Comparison of ENCODE assay signal across 10 cellular contexts in genomic region chr1:6275826-6276764, GRCh38. TPM values are rescaled to one million over a fixed set of nuclear protein-coding genes. Genes with fewer than 3 reads are reported as not detected.
DNase-seq lines count a peak whose midpoint lies in the region; ATAC-seq, FAIRE-seq and TF ChIP-seq lines count a peak whose summit lies in the region.
"Had no signal": no experiment of that assay in that cellular context is flagged by ENCODE, and none has a peak within 500 bp of the region (broad histone marks: within the 10 kb centered on the region; RNA-seq: fewer than 3 reads in every experiment).

No MANE protein-coding gene starts in this region.

- intact Hi-C loops in A673 (cut with micrococcal nuclease; ENCODE audit: unreplicated experiment): no loop called here
- intact Hi-C loops in natural killer cell (cut with micrococcal nuclease): no loop called here

- peak overlapping the region; percentile 54 for H3K4me3 Mint-ChIP-seq in nephron progenitor cell
- H3K4me3 Mint-ChIP-seq in natural killer cell: no peak overlapping the region

- no peak for FAIRE-seq in HTR-8/SVneo (lab: Jason Lieb, UNC)
- FAIRE-seq: A549, endothelial cell of umbilical vein had no signal

- H3K4me1 Mint-ChIP-seq in nephron progenitor cell: peaks cover 77% of the 10 kb centered on the region
- H3K4me1 Mint-ChIP-seq in natural killer cell: peaks cover 0 to 5% of the 10 kb centered on the region in 2 donors

- H3K4me1 ChIP-seq in A673 (ENCODE audit: insufficient read depth, low read length, poor library complexity, severe bottlenecking): peaks cover 41% of the 10 kb centered on the region
- H3K4me1 ChIP-seq: A549 had no signal

- CTCF ChIA-PET in A673 (lab: Charles Lee): no interaction called here

- POLR2A ChIA-PET in A673 (lab: Charles Lee; ENCODE audit: low non-redundant PET): no interaction called here

- TF ChIP-seq CTCF in A673 (conservative IDR thresholded peaks at IDR 0.05; ENCODE audit: low read depth, low read length): no peak
- TF ChIP-seq CTCF in fibroblast of mammary gland (conservative IDR thresholded peaks at IDR 0.05; ENCODE audit: control insufficient read depth, insufficient read depth, low read depth, low read length): no peak
- TF ChIP-seq CTCF in nephron progenitor cell (IDR thresholded peaks at IDR 0.05): no peak
- TF ChIP-seq CTCF in natural killer cell (IDR thresholded peaks at IDR 0.05): no peak

- no peaks in the 10 kb centered on the region for H3K36me3 ChIP-seq in A673 (ENCODE audit: insufficient read depth, low read length, poor library complexity, severe bottlenecking)

- peak overlapping the region; percentile 59 for H3K27ac ChIP-seq in A673 (ENCODE audit: low read depth, low read length, poor library complexity, severe bottlenecking)
- H3K27ac ChIP-seq: A549 had no signal

- DNase-seq in A673 (ENCODE audit: low spot score): peak; percentile 61
- DNase-seq in NCI-H510A treated with DMSO at 0.1 percent for 48 hours (lab: John Stamatoyannopoulos, UW): peak; percentile 99
- peak; percentile 82 for DNase-seq in fibroblast of mammary gland (ENCODE audit: low read depth)
- DNase-seq in nephron progenitor cell: peak; percentile 40
- no peak for DNase-seq in natural killer cell
- no peak for DNase-seq in HTR-8/SVneo (ENCODE audit: insufficient read length, low spot score)

- no peaks in the 10 kb centered on the region for H3K36me3 Mint-ChIP-seq in nephron progenitor cell (ENCODE audit: low read depth)
- H3K36me3 Mint-ChIP-seq in natural killer cell: no peaks in the 10 kb centered on the region

- H3K4me3 ChIP-seq in A673 (ENCODE audit: low read depth, low read length, poor library complexity, severe bottlenecking) (no peak overlapping the region), fibroblast of mammary gland (ENCODE audit: control insufficient read depth, low read depth, low read length) (no peak overlapping the region)
- H3K4me3 ChIP-seq: A549 had no signal

- no TSS peak for BruUV-seq in A673 (replicated peaks; lab: Mats Ljungman, UMichigan)

- peaks cover 10% of the 10 kb centered on the region for H3K27me3 Mint-ChIP-seq in nephron progenitor cell (ENCODE audit: low read depth, poor library complexity)
- no peaks in the 10 kb centered on the region for H3K27me3 Mint-ChIP-seq in natural killer cell (ENCODE audit: low read depth in 2 of 2)

- H3K27ac Mint-ChIP-seq in nephron progenitor cell: no peak overlapping the region
- no peak overlapping the region for H3K27ac Mint-ChIP-seq in natural killer cell

- no peaks in the 10 kb centered on the region for H3K9me3 Mint-ChIP-seq in nephron progenitor cell
- H3K9me3 Mint-ChIP-seq in natural killer cell: no peaks in the 10 kb centered on the region

- H3K9me3 ChIP-seq in A673 (ENCODE audit: low read depth, low read length, poor library complexity, severe bottlenecking): no peaks in the 10 kb centered on the region
- H3K9me3 ChIP-seq: A549 had no signal

- H3K27me3 ChIP-seq in A673 (replicated peaks; ENCODE audit: insufficient read depth, low read depth, low read length, poor library complexity): no peaks in the 10 kb centered on the region

- no peak for ATAC-seq in natural killer cell
- ATAC-seq in HG03439 (IDR thresholded peaks at IDR 0.05; ENCODE audit: unreplicated experiment): no peak
- ATAC-seq in HG02870 (IDR thresholded peaks at IDR 0.05; ENCODE audit: unreplicated experiment): no peak
- ATAC-seq: A549 had no signal

RNA-seq across cellular contexts. Expression of gene GPR153, which starts 15.2 kb away (rescaled TPM):
- total RNA-seq in A673 (2021) (8.4 and 11.7 TPM in 2 replicates), natural killer cell (1 to 10 TPM; 8.5 to 9.7 (median 8.7) TPM)

RNA-seq across cellular contexts. Expression of gene HES3, which starts 32.1 kb away (rescaled TPM):
- total RNA-seq in A673 (2021) (not detected in 2 replicates), natural killer cell (not detected)
- total RNA-seq: endothelial cell of umbilical vein had no signal

RNA-seq across cellular contexts. Expression of gene ICMT, which starts 40.3 kb away (rescaled TPM):
- total RNA-seq in A673 (2021) (94.5 and 104 TPM in 2 replicates), natural killer cell (10 to 100 TPM in 2 of 3 donors, 1 to 10 TPM in 1; 8.6 to 16.9 (median 15.6) TPM)

Comparison
In these comparisons a context has a peak if more than half of its experiments do, and no peak if none do; other contexts are left out.
1. DNase-seq: peak in A673 (single experiment), NCI-H510A treated with DMSO at 0.1 percent for 48 hours (single experiment), fibroblast of mammary gland (single experiment) and nephron progenitor cell (single experiment); none in natural killer cell (single experiment) and HTR-8/SVneo (single experiment).